15 cellular contexts compared by ENCODE assay signal in the genomic region with DNA sequence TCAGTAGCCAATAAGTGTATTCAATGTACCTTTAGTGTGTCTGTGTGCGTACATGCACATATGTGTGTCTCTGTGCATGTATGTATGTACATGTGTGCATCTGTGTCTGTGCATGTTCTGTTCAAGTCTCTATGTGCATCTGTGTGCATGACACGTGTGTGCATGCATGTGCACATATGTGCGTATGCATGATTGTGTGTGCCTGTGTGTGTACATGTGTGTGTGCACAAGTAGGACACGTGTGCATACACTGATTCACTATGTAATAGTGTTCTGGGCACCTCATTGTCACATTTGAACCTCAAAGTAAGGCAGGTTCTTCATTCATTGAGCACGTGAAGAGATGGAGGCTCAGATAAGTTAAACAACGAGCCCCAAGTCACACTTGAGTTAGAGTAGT.
DNase-seq lines count a peak whose midpoint lies in the region; ATAC-seq, FAIRE-seq and TF ChIP-seq lines count a peak whose summit lies in the region.
"Had no signal": no experiment of that assay in that cellular context is flagged by ENCODE, and none has a peak within 500 bp of the region (broad histone marks: within the 10 kb centered on the region; RNA-seq: fewer than 3 reads in every experiment).

No MANE protein-coding gene starts in this region.

- H2BK5ac ChIP-seq in trophoblast cell (ENCODE audit: low read depth, low read length, poor library complexity): no peak overlapping the region

- H3K79me2 ChIP-seq in HepG2 (ENCODE audit: insufficient read depth, low read length): no peaks in the 10 kb centered on the region
- no peaks in the 10 kb centered on the region for H3K79me2 ChIP-seq in trophoblast cell (ENCODE audit: control insufficient read depth, insufficient read depth, low read length, poor library complexity)

- H3K4me1 ChIP-seq in HepG2 (ENCODE audit: insufficient read depth, low read length) (no peaks in the 10 kb centered on the region), right lobe of liver (no peaks in the 10 kb centered on the region), esophagus muscularis mucosa (peaks cover 0 to 7% (median 0%) of the 10 kb centered on the region in 4 donors), trophoblast cell (ENCODE audit: control insufficient read depth in 1 of 2, insufficient read depth in 2 of 2, low read length in 2 of 2) (peaks cover 0 to 6% of the 10 kb centered on the region in 2 experiments)

- H3K4ac ChIP-seq in trophoblast cell (ENCODE audit: low read depth, low read length): no peak overlapping the region

- H3K4me2 ChIP-seq in HepG2 (ENCODE audit: low read depth, low read length) (no peak overlapping the region), trophoblast cell (ENCODE audit: low read length) (no peak overlapping the region)
- H3K4me2 ChIP-seq: GM23338 had no signal

- no peaks in the 10 kb centered on the region for H3K9me3 ChIP-seq in HepG2 (ENCODE audit: low read length)
- H3K9me3 ChIP-seq in right lobe of liver: no peaks in the 10 kb centered on the region
- no peaks in the 10 kb centered on the region for H3K9me3 ChIP-seq in esophagus muscularis mucosa
- no peaks in the 10 kb centered on the region for H3K9me3 ChIP-seq in trophoblast cell (ENCODE audit: insufficient read depth, low read depth, low read length)
- H3K9me3 ChIP-seq: BLaER1 treated with 17β-estradiol and CSF1 and Interleukin-3, amounts not matched to agents 10 nM and 100 nM had no signal

- in situ Hi-C loops in HepG2 (cut with HindIII; ENCODE audit: extremely low pct_ligation_motif_present, low pct_unique_long_range_greater_than_20kb): no loop called here

- no peak overlapping the region for H2BK12ac ChIP-seq in trophoblast cell (ENCODE audit: low read length)

- intact Hi-C loops in HepG2 (cut with micrococcal nuclease; ENCODE audit: unreplicated experiment) (no loop called here), right lobe of liver (cut with DNase I) (no loop called here), esophagus muscularis mucosa (cut with DNase I) (no loop called here)

- H3K79me1 ChIP-seq in trophoblast cell (ENCODE audit: low read length): no peaks in the 10 kb centered on the region

- no peak overlapping the region for H2AK5ac ChIP-seq in trophoblast cell (ENCODE audit: low read length)

- no peak overlapping the region for H4K91ac ChIP-seq in trophoblast cell (ENCODE audit: low read depth, low read length)

- H2AFZ ChIP-seq in HepG2 (ENCODE audit: low read length) (no peak overlapping the region), trophoblast cell (ENCODE audit: insufficient read depth, low read length, poor library complexity) (no peak overlapping the region)
- H2AFZ ChIP-seq: GM23338 had no signal

- ATAC-seq in HepG2 (no peak), right lobe of liver (no peak)
- ATAC-seq: GM12878, GM23338 had no signal

- FAIRE-seq in HepG2 (lab: Jason Lieb, UNC): peak; percentile 15
- FAIRE-seq: GM12878 had no signal

- no peak overlapping the region for H3K18ac ChIP-seq in trophoblast cell (ENCODE audit: low read length)

- no peak overlapping the region for H3K27ac ChIP-seq in HepG2 (ENCODE audit: extremely low read length, insufficient read depth, low read length)
- H3K27ac ChIP-seq in right lobe of liver: no peak overlapping the region
- no peak overlapping the region for H3K27ac ChIP-seq in esophagus muscularis mucosa (replicated peaks in 1 of 4)
- H3K27ac ChIP-seq in trophoblast cell (ENCODE audit: low read depth, low read length): no peak overlapping the region
- H3K27ac ChIP-seq: BLaER1 treated with 17β-estradiol and CSF1 and Interleukin-3, amounts not matched to agents 10 nM and 100 nM had no signal

- no peak overlapping the region for H3K14ac ChIP-seq in trophoblast cell (ENCODE audit: low read length)

- H3K9ac ChIP-seq in HepG2 (ENCODE audit: insufficient read depth, low read depth, low read length) (no peak overlapping the region), trophoblast cell (ENCODE audit: low read length) (no peak overlapping the region)
- H3K9ac ChIP-seq: BLaER1 treated with 17β-estradiol and CSF1 and Interleukin-3, amounts not matched to agents 10 nM and 100 nM had no signal

- peak overlapping the region; percentile 59 for H3K23ac ChIP-seq in trophoblast cell (ENCODE audit: low read length)

- H3K27me3 ChIP-seq in HepG2 (ENCODE audit: control insufficient read depth in 1 of 2, insufficient read depth in 2 of 2, low read length in 2 of 2) (0 out of 5 replicates have a peak, but pooled peaks cover 0 to 6% of the 10 kb centered on the region in 2 experiments), right lobe of liver (no peaks in the 10 kb centered on the region), esophagus muscularis mucosa (peaks cover 0 to 13% (median 0%) of the 10 kb centered on the region in 4 donors), trophoblast cell (ENCODE audit: insufficient read depth, low read length) (no peaks in the 10 kb centered on the region)
- H3K27me3 ChIP-seq: BLaER1 treated with 17β-estradiol and CSF1 and Interleukin-3, amounts not matched to agents 10 nM and 100 nM had no signal

- no peak for TF ChIP-seq EP300 in HepG2 (IDR thresholded peaks at IDR 0.05; ENCODE audit: low read depth in 2 of 2, low read length in 2 of 2)
- no peak for TF ChIP-seq EP300 in HepG2 (CRISPR knock-in tag; IDR thresholded peaks at IDR 0.05; ENCODE audit: borderline replicate concordance)
- no peak for TF ChIP-seq EP300 in esophagus muscularis mucosa (IDR thresholded peaks at IDR 0.05)

- H4K20me1 ChIP-seq in HepG2 (ENCODE audit: insufficient read depth, low read length): no peaks in the 10 kb centered on the region
- H4K20me1 ChIP-seq: BLaER1 treated with 17β-estradiol and CSF1 and Interleukin-3, amounts not matched to agents 10 nM and 100 nM had no signal

- TF ChIP-seq POLR2A in HepG2 (IDR thresholded peaks at IDR 0.05; ENCODE audit: insufficient read depth in 1 of 2, low read depth in 2 of 2, low read length in 2 of 2) (no peak), right lobe of liver (IDR thresholded peaks at IDR 0.05) (no peak), esophagus muscularis mucosa (IDR thresholded peaks at IDR 0.05; ENCODE audit: low read depth) (no peak)

- no peak overlapping the region for H2BK120ac ChIP-seq in trophoblast cell (ENCODE audit: insufficient read depth, low read length, poor library complexity)

- TF ChIP-seq CTCF in HepG2 (CRISPR knock-in tag; IDR thresholded peaks at IDR 0.05) (no peak), right lobe of liver (IDR thresholded peaks at IDR 0.05) (no peak), esophagus muscularis mucosa (IDR thresholded peaks at IDR 0.05) (no peak)

- CTCF ChIA-PET in HepG2 (lab: Yijun Ruan, JAX; ENCODE audit: low intra/inter-chr PET ratio, low total read pairs): no interaction called here

- H3K36me3 ChIP-seq in HepG2 (replicated peaks in 1 of 2; ENCODE audit: control insufficient read depth in 1 of 2, insufficient read depth in 2 of 2, low read length in 2 of 2) (no peaks in the 10 kb centered on the region), right lobe of liver (no peaks in the 10 kb centered on the region), esophagus muscularis mucosa (no peaks in the 10 kb centered on the region), trophoblast cell (ENCODE audit: control insufficient read depth in 1 of 2, insufficient read depth in 2 of 2, low read length in 2 of 2) (no peaks in the 10 kb centered on the region)
- H3K36me3 ChIP-seq: BLaER1 treated with 17β-estradiol and CSF1 and Interleukin-3, amounts not matched to agents 10 nM and 100 nM had no signal

- 39% methylated on average over 5 of the region's 6 CpGs for WGBS in HepG2 (ENCODE audit: low lambda C conversion rate)
- 76% methylated on average over 6 of the region's 6 CpGs for WGBS in right lobe of liver (ENCODE audit: insufficient coverage, low coverage, low lambda C conversion rate, missing lambda C conversion rate)
- WGBS in esophagus muscularis mucosa: 85% methylated on average over 6 of the region's 6 CpGs
- WGBS in trophoblast cell (ENCODE audit: extremely low coverage, insufficient coverage, insufficient read length): no CpG with 5 or more reads among the region's 6 CpGs

- POLR2A ChIA-PET in HepG2 (lab: Yijun Ruan, JAX): no interaction called here

- no peak for TF ChIP-seq RAD21 in HepG2 (CRISPR knock-in tag; IDR thresholded peaks at IDR 0.05)

- DNase-seq in HepG2 (ENCODE audit: low spot score) (no peak), right lobe of liver (no peak), esophagus muscularis mucosa (ENCODE audit: extremely low spot score) (peak; percentile 85), trophoblast cell (no peak), NCI-H2196 treated with DMSO at 0.1 percent for 48 hours (lab: John Stamatoyannopoulos, UW; ENCODE audit: unreplicated experiment) (no peak), LoVo (ENCODE audit: low spot score) (no peak)
- no peak for DNase-seq in activated CD4-positive, alpha-beta T cell treated with anti-CD3 and anti-CD28 coated beads for 48 hours
- DNase-seq: 8988T; Calu3; CD4-positive, CD25-positive, alpha-beta regulatory T cell; DMS 273 treated with DMSO at 0.1 percent for 48 hours; H9 had no signal

- H3K4me3 ChIP-seq in HepG2 (replicated peaks in 1 of 3; ENCODE audit: insufficient read depth in 1 of 3, low read depth in 2 of 3, low read length in 3 of 3) (no peak overlapping the region), right lobe of liver (no peak overlapping the region), esophagus muscularis mucosa (no peak overlapping the region), trophoblast cell (ENCODE audit: low read depth, low read length) (no peak overlapping the region)
- H3K4me3 ChIP-seq: BLaER1 treated with 17β-estradiol and CSF1 and Interleukin-3, amounts not matched to agents 10 nM and 100 nM; GM12878; GM23338 had no signal

- H4K12ac ChIP-seq in trophoblast cell (ENCODE audit: low read depth, low read length): no peak overlapping the region

- BruUV-seq in HepG2 (replicated peaks; lab: Mats Ljungman, UMichigan): no TSS peak

- H4K8ac ChIP-seq in trophoblast cell (ENCODE audit: low read depth, low read length): no peak overlapping the region

TF ChIP-seq in HepG2, 621 proteins besides CTCF, POLR2A, EP300 and RAD21:
- TF ChIP-seq ZNF546 (CRISPR knock-in tag; conservative IDR thresholded peaks at IDR 0.05) (no peak), MNT (IDR thresholded peaks at IDR 0.05) (peak; percentile 92), ZNF431 (CRISPR knock-in tag; IDR thresholded peaks at IDR 0.05; ENCODE audit: borderline replicate concordance, low read depth) (no peak), MTF1 (CRISPR knock-in tag; IDR thresholded peaks at IDR 0.05) (no peak)
